In the genomic region with DNA sequence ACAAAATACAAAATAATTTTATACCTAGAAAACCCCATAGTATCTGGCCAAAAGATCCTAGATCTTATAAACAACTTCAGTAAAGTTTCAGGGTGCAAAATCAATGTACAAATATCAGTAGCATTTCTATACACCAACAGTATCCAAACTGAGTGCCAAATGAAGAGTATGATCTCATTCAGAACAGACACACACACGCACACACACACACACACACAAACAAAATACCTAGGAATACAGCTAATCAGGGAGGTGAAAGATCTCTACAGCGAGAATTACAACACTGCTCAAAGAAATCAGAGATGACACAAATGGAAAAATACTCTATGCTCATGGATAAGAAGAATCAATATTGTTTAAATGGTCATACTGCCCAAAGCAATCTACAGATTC, we compare ENCODE assay signal across 29 cellular contexts. TPM values are rescaled to one million over a fixed set of nuclear protein-coding genes. Genes with fewer than 3 reads are reported as not detected.
DNase-seq lines count a peak whose midpoint lies in the region; FAIRE-seq and TF ChIP-seq lines count a peak whose summit lies in the region.
"Had no signal": no experiment of that assay in that cellular context is flagged by ENCODE, and none has a peak within 500 bp of the region (broad histone marks: within the 10 kb centered on the region; RNA-seq: fewer than 3 reads in every experiment).

No MANE protein-coding gene starts in this region.

- no peaks in the 10 kb centered on the region for H3K9me2 ChIP-seq in Karpas-422 (replicated peaks; ENCODE audit: insufficient read depth, low read length)

- no peaks in the 10 kb centered on the region for H4K20me1 ChIP-seq in Karpas-422 (ENCODE audit: insufficient read depth, low read depth, low read length)
- H4K20me1 ChIP-seq in smooth muscle cell (ENCODE audit: low read depth): no peaks in the 10 kb centered on the region

- no peak overlapping the region for H3K9ac ChIP-seq in Karpas-422 (ENCODE audit: low read length)
- no peak overlapping the region for H3K9ac ChIP-seq in smooth muscle cell (ENCODE audit: low read depth)

- H3K27me3 ChIP-seq in Karpas-422 (ENCODE audit: low read length) (no peaks in the 10 kb centered on the region), bronchial epithelial cell (ENCODE audit: control insufficient read depth, insufficient read depth, low read length) (no peaks in the 10 kb centered on the region), smooth muscle cell (ENCODE audit: low read depth) (no peaks in the 10 kb centered on the region)
- H3K27me3 ChIP-seq: BLaER1 treated with 17β-estradiol and CSF1 and Interleukin-3, amounts not matched to agents 10 nM and 100 nM; right atrium auricular region had no signal

- peak overlapping the region; percentile 65 for H3K27ac ChIP-seq in Karpas-422 (ENCODE audit: low read length)
- no peak overlapping the region for H3K27ac ChIP-seq in smooth muscle cell (ENCODE audit: low read depth)
- H3K27ac ChIP-seq: PC-9, right atrium auricular region had no signal

- peaks cover 36% of the 10 kb centered on the region for H3K79me2 ChIP-seq in Karpas-422 (ENCODE audit: low read length)
- H3K79me2 ChIP-seq in smooth muscle cell (ENCODE audit: low read depth): no peaks in the 10 kb centered on the region

- no peak for FAIRE-seq in bronchial epithelial cell (lab: Jason Lieb, UNC)

- TF ChIP-seq CTCF in bronchial epithelial cell (IDR thresholded peaks at IDR 0.05; ENCODE audit: insufficient read depth, low read length, severe bottlenecking) (no peak), smooth muscle cell (IDR thresholded peaks at IDR 0.05; ENCODE audit: borderline replicate concordance, insufficient read depth, poor library complexity, severe bottlenecking) (no peak)

- H3K4me3 ChIP-seq in Karpas-422 (ENCODE audit: low read length) (no peak overlapping the region), bronchial epithelial cell (ENCODE audit: low read depth, low read length) (no peak overlapping the region), smooth muscle cell (no peak overlapping the region)
- H3K4me3 ChIP-seq: BLaER1 treated with 17β-estradiol and CSF1 and Interleukin-3, amounts not matched to agents 10 nM and 100 nM; HAP-1; PC-9; right atrium auricular region had no signal

- H3F3A ChIP-seq in smooth muscle cell (ENCODE audit: low read depth): no peaks in the 10 kb centered on the region

- H2AFZ ChIP-seq in Karpas-422 (ENCODE audit: low read length) (no peak overlapping the region), smooth muscle cell (ENCODE audit: low read depth) (no peak overlapping the region)
- H2AFZ ChIP-seq: PC-9 had no signal

- 89% methylated on average over 2 of the region's 2 CpGs for whole genome bisulfite sequencing in smooth muscle cell (ENCODE audit: low lambda C conversion rate)

- peak overlapping the region; percentile 62 for H3K4me2 ChIP-seq in Karpas-422 (ENCODE audit: low read depth, low read length, poor library complexity, severe bottlenecking)
- no peak overlapping the region for H3K4me2 ChIP-seq in smooth muscle cell
- H3K4me2 ChIP-seq: PC-9 had no signal

- no peaks in the 10 kb centered on the region for H3K36me3 ChIP-seq in Karpas-422 (ENCODE audit: insufficient read depth, low read length)
- no peaks in the 10 kb centered on the region for H3K36me3 ChIP-seq in bronchial epithelial cell (ENCODE audit: control insufficient read depth, insufficient read depth, low read length)
- no peaks in the 10 kb centered on the region for H3K36me3 ChIP-seq in smooth muscle cell (ENCODE audit: low read depth)
- H3K36me3 ChIP-seq: HAP-1, right atrium auricular region had no signal

- peak; percentile 3 for DNase-seq in GM04504 (ENCODE audit: low read depth)
- no peak for DNase-seq in Karpas-422
- peak; percentile 24 for DNase-seq in bronchial epithelial cell (ENCODE audit: low read depth)
- peak; percentile 61 for DNase-seq in myocyte (ENCODE audit: low read depth)
- no peak for DNase-seq in smooth muscle cell (lab: John Stamatoyannopoulos, UW; ENCODE audit: unreplicated experiment)
- no peak for DNase-seq in NCI-H2107 treated with DMSO at 0.1 percent for 48 hours (lab: John Stamatoyannopoulos, UW; ENCODE audit: unreplicated experiment)
- DNase-seq in NCI-H128 (lab: John Stamatoyannopoulos, UW; ENCODE audit: unreplicated experiment): no peak
- no peak for DNase-seq in cerebellum (ENCODE audit: low spot score)
- DNase-seq: activated CD4-positive, alpha-beta T cell treated with anti-CD3 and anti-CD28 coated beads, Interleukin-2, amount 10 ng/mL, durations not matched to agents 7 days and 5 days; activated CD8-positive, alpha-beta memory T cell treated with anti-CD3 and anti-CD28 coated beads, Interleukin-2, amount 10 ng/mL, durations not matched to agents 7 days and 5 days; activated naive CD4-positive, alpha-beta T cell treated with anti-CD3 and anti-CD28 coated beads for 36 hours; activated T-cell treated with anti-CD3 and anti-CD28 coated beads, Interleukin-2, amount 50 U/mL, for 48 hours; amygdala; Caco-2; cortex of kidney; effector memory CD8-positive, alpha-beta T cell; GF-D8; NCI-H1048; NCI-H1694 treated with DMSO at 0.1 percent for 48 hours; NCI-H2171 treated with DMSO at 0.1 percent for 48 hours; NCI-H524 treated with DMSO at 0.1 percent for 48 hours; NK-92 treated with Interleukin-12 subunit alpha and Interleukin-12 subunit beta, amount 100 ng/mL, for 24 hours; PC-9; SHP77; stimulated activated CD4-positive, alpha-beta T cell treated with anti-CD3 and anti-CD28 coated beads, Interleukin-2, amount 100 ng/mL, for 48 hours; T-helper 9 cell had no signal

- H3K4me1 ChIP-seq in Karpas-422 (ENCODE audit: low read length): peaks cover 23% of the 10 kb centered on the region
- no peaks in the 10 kb centered on the region for H3K4me1 ChIP-seq in smooth muscle cell (ENCODE audit: low read depth)
- H3K4me1 ChIP-seq: Caco-2, HAP-1, right atrium auricular region had no signal

- H3K9me3 ChIP-seq in Karpas-422 (ENCODE audit: low read length) (no peaks in the 10 kb centered on the region), smooth muscle cell (replicated peaks; ENCODE audit: low read depth) (no peaks in the 10 kb centered on the region)
- H3K9me3 ChIP-seq: Caco-2, HAP-1, right atrium auricular region had no signal

RNA-seq across cellular contexts. Expression of gene TOMM6, which starts 49.2 kb away (rescaled TPM):
- 119 and 229 TPM in 2 replicates for total RNA-seq in Karpas-422 (2014; rRNA removed; shearing (Covaris generic); ENCODE audit: low replicate concordance)
- total RNA-seq in bronchial epithelial cell: 35.2 and 55.0 TPM in 2 replicates
- total RNA-seq in myocyte: 101 and 115 TPM in 2 replicates
- 210 TPM for polyA plus RNA-seq in myocyte (2012)
- total RNA-seq in smooth muscle cell: 194 and 253 TPM in 2 replicates
- polyA plus RNA-seq in smooth muscle cell: 233 and 235 TPM in 2 replicates
- 24.0 TPM for total RNA-seq in cerebellum

RNA-seq across cellular contexts. Expression of gene PRICKLE4, which starts 56.1 kb away (rescaled TPM):
- total RNA-seq in Karpas-422 (2014; rRNA removed; shearing (Covaris generic); ENCODE audit: low replicate concordance): 0.41 and 2.8 TPM in 2 replicates
- total RNA-seq in bronchial epithelial cell: 0.53 and 0.90 TPM in 2 replicates
- total RNA-seq in myocyte: 1.3 and 3.5 TPM in 2 replicates
- 1.2 TPM for polyA plus RNA-seq in myocyte (2012)
- total RNA-seq in smooth muscle cell: 2.0 TPM in 1 of 2 replicates, not detected in the other
- polyA plus RNA-seq in smooth muscle cell: 1.1 TPM in 1 of 2 replicates, not detected in the other
- 2.4 TPM for total RNA-seq in cerebellum
- total RNA-seq: activated CD4-positive, alpha-beta T cell treated with anti-CD3 and anti-CD28 coated beads, Interleukin-2, amount 10 ng/mL, durations not matched to agents 7 days and 5 days; activated CD8-positive, alpha-beta memory T cell treated with anti-CD3 and anti-CD28 coated beads, Interleukin-2, amount 10 ng/mL, durations not matched to agents 7 days and 5 days had no signal

RNA-seq across cellular contexts. Expression of gene FRS3, which starts 57.0 kb away (rescaled TPM):
- total RNA-seq in Karpas-422 (2014; rRNA removed; shearing (Covaris generic); ENCODE audit: low replicate concordance): 4.8 and 9.5 TPM in 2 replicates
- total RNA-seq in bronchial epithelial cell (0.77 and 0.79 TPM in 2 replicates), myocyte (2.0 and 3.5 TPM in 2 replicates), smooth muscle cell (3.1 and 5.6 TPM in 2 replicates), cerebellum (5.2 TPM)
- 4.0 TPM for polyA plus RNA-seq in myocyte (2012)
- polyA plus RNA-seq in smooth muscle cell: 4.8 and 6.4 TPM in 2 replicates

RNA-seq across cellular contexts. Expression of gene USP49, which starts 58.5 kb away (rescaled TPM):
- 6.5 and 10.7 TPM in 2 replicates for total RNA-seq in Karpas-422 (2014; rRNA removed; shearing (Covaris generic); ENCODE audit: low replicate concordance)
- 1.5 and 1.6 TPM in 2 replicates for total RNA-seq in bronchial epithelial cell
- 2.2 and 3.1 TPM in 2 replicates for total RNA-seq in myocyte
- 3.0 TPM for polyA plus RNA-seq in myocyte (2012)
- total RNA-seq in smooth muscle cell: 2.3 and 5.2 TPM in 2 replicates
- 1.9 and 3.0 TPM in 2 replicates for polyA plus RNA-seq in smooth muscle cell
- total RNA-seq in cerebellum: 18.5 TPM

Comparison
In these comparisons a context has a peak if more than half of its experiments do, and no peak if none do; other contexts are left out.
1. DNase-seq: peak in GM04504 (single experiment), bronchial epithelial cell (single experiment) and myocyte (single experiment); none in Karpas-422 (single experiment), smooth muscle cell (single experiment), NCI-H2107 treated with DMSO at 0.1 percent for 48 hours (single experiment), NCI-H128 (single experiment) and cerebellum (single experiment).